ENCODE assay signal across 8 cellular contexts in genomic region chr10:69861251-69862240, GRCh38. TPM values are rescaled to one million over a fixed set of nuclear protein-coding genes. Genes with fewer than 3 reads are reported as not detected.
DNase-seq lines count a peak whose midpoint lies in the region; ATAC-seq, FAIRE-seq and TF ChIP-seq lines count a peak whose summit lies in the region.

No MANE protein-coding gene starts in this region.

- FAIRE-seq in H54 (lab: Jason Lieb, UNC), result peak; percentile 58

- no peaks in the 10 kb centered on the region for H3K9me3 ChIP-seq in hepatocyte (ENCODE audit: low read depth)

- no peak overlapping the region for H3K4me3 Mint-ChIP-seq in activated T-helper 17 cell treated with anti-CD3 and anti-CD28 coated beads, Interleukin-2, amount 50 U/mL, for 72 hours

- in situ Hi-C loops in ACHN (cut with HindIII; ENCODE audit: low pct_ligation_motif_present, low pct_unique_long_range_greater_than_20kb, low sequenced_read_pairs), result no loop called here

- H3K9me2 ChIP-seq in hepatocyte (replicated peaks; ENCODE audit: insufficient read depth), result no peaks in the 10 kb centered on the region

- no peaks in the 10 kb centered on the region for H3K79me2 ChIP-seq in hepatocyte

- H3K4me1 Mint-ChIP-seq in activated T-helper 17 cell treated with anti-CD3 and anti-CD28 coated beads, Interleukin-2, amount 50 U/mL, for 72 hours, result no peaks in the 10 kb centered on the region

- H3K27ac ChIP-seq in hepatocyte, result no peak overlapping the region

- no peaks in the 10 kb centered on the region for H3K27me3 ChIP-seq in hepatocyte

- no peak for TF ChIP-seq POLR2A in H54 (IDR thresholded peaks at IDR 0.05; ENCODE audit: low read depth, low read length)

- H3K4me1 ChIP-seq in hepatocyte (ENCODE audit: insufficient read depth), result peaks cover 13% of the 10 kb centered on the region

- H2AFZ ChIP-seq in hepatocyte, result no peak overlapping the region

- no peaks in the 10 kb centered on the region for H4K20me1 ChIP-seq in hepatocyte (ENCODE audit: insufficient read depth, poor library complexity, severe bottlenecking)

- no peaks in the 10 kb centered on the region for H3K36me3 ChIP-seq in hepatocyte (replicated peaks; ENCODE audit: insufficient read depth, low read depth)

- 66% methylated on average over 7 of the region's 7 CpGs for WGBS in hepatocyte (ENCODE audit: low lambda C conversion rate, missing lambda C conversion rate)

- H3K4me2 ChIP-seq in hepatocyte, result no peak overlapping the region

- ATAC-seq in activated T-helper 17 cell treated with anti-CD3 and anti-CD28 coated beads, Interleukin-2, amount 50 U/mL, for 72 hours (replicated peaks), result no peak
- ATAC-seq in HG03097 (IDR thresholded peaks at IDR 0.05; ENCODE audit: low FRiP score, unreplicated experiment) (no peak), GM18498 (IDR thresholded peaks at IDR 0.05; ENCODE audit: unreplicated experiment) (no peak)

- H3K36me3 Mint-ChIP-seq in activated T-helper 17 cell treated with anti-CD3 and anti-CD28 coated beads, Interleukin-2, amount 50 U/mL, for 72 hours (ENCODE audit: low read depth), result no peaks in the 10 kb centered on the region

- H3K4me3 ChIP-seq in hepatocyte, result no peak overlapping the region

- DNase-seq in ACHN (peak; percentile 78), H54 (ENCODE audit: insufficient read length, low spot score) (peak; percentile 61), SW 1271 (lab: John Stamatoyannopoulos, UW) (peak; percentile 62 to 66), hepatocyte (ENCODE audit: low spot score) (peak; percentile 85), amygdala (lab: John Stamatoyannopoulos, UW) (no peak)

- H3K27ac Mint-ChIP-seq in activated T-helper 17 cell treated with anti-CD3 and anti-CD28 coated beads, Interleukin-2, amount 50 U/mL, for 72 hours, result no peak overlapping the region

- H3K27me3 Mint-ChIP-seq in activated T-helper 17 cell treated with anti-CD3 and anti-CD28 coated beads, Interleukin-2, amount 50 U/mL, for 72 hours, result peaks cover 5% of the 10 kb centered on the region

- peak; percentile 41 for TF ChIP-seq CTCF in hepatocyte (IDR thresholded peaks at IDR 0.05; ENCODE audit: poor library complexity)

- no peaks in the 10 kb centered on the region for H3K9me3 Mint-ChIP-seq in activated T-helper 17 cell treated with anti-CD3 and anti-CD28 coated beads, Interleukin-2, amount 50 U/mL, for 72 hours

RNA-seq across cellular contexts. Expression of gene COL13A1, which starts 59.8 kb away (rescaled TPM):
- 2.7 and 4.5 TPM in 2 replicates for total RNA-seq in hepatocyte
- polyA plus RNA-seq in hepatocyte, result 5.8 and 8.5 TPM in 2 replicates
- total RNA-seq in activated T-helper 17 cell treated with anti-CD3 and anti-CD28 coated beads, Interleukin-2, amount 50 U/mL, for 72 hours, result not detected

Comparison
In these comparisons a context has a peak if more than half of its experiments do, and no peak if none do; other contexts are left out.
1. DNase-seq: peak in ACHN (single experiment), H54 (single experiment), SW 1271 (2 of 2) and hepatocyte (single experiment); none in amygdala (0 of 56).